ENCODE assay signal across 9 cellular contexts in genomic region chr14:70955543-70956480, GRCh38. TPM values are rescaled to one million over a fixed set of nuclear protein-coding genes. Genes with fewer than 3 reads are reported as not detected.
DNase-seq lines count a peak whose midpoint lies in the region; ATAC-seq lines count a peak whose summit lies in the region.
"Had no signal": no experiment of that assay in that cellular context is flagged by ENCODE, and none has a peak within 500 bp of the region (broad histone marks: within the 10 kb centered on the region; RNA-seq: fewer than 3 reads in every experiment).

No MANE protein-coding gene starts in this region.

- no peak overlapping the region for H3K27ac Mint-ChIP-seq in activated naive CD8-positive, alpha-beta T cell treated with anti-CD3 and anti-CD28 coated beads, Interleukin-2, amount 10 ng/mL, durations not matched to agents 7 days and 5 days
- H3K27ac Mint-ChIP-seq: dendritic cell treated with granulocyte-macrophage colony-stimulating factor and Interleukin-4, amounts not matched to agents 40 ng/mL and 50 ng/mL, for 4 days had no signal

- peak; percentile 19 for DNase-seq in activated CD8-positive, alpha-beta memory T cell treated with anti-CD3 and anti-CD28 coated beads, Interleukin-2, amount 50 U/mL, for 1 hour (ENCODE audit: extremely low read depth)
- no peak for DNase-seq in activated CD8-positive, alpha-beta memory T cell treated with anti-CD3 and anti-CD28 coated beads for 24 hours
- DNase-seq in NOMO-1 (lab: John Stamatoyannopoulos, UW; ENCODE audit: unreplicated experiment in 2 of 2) (peak; percentile 24 to 50), kidney tubule cell (ENCODE audit: low spot score) (peak; percentile 23), NCI-H510A treated with DMSO at 0.1 percent for 48 hours (lab: John Stamatoyannopoulos, UW) (no peak)
- no peak for DNase-seq in activated naive CD8-positive, alpha-beta T cell treated with anti-CD3 and anti-CD28 coated beads, Interleukin-2, amount 10 ng/mL, durations not matched to agents 7 days and 5 days

- peaks cover 16% of the 10 kb centered on the region for H3K4me1 Mint-ChIP-seq in activated naive CD8-positive, alpha-beta T cell treated with anti-CD3 and anti-CD28 coated beads, Interleukin-2, amount 10 ng/mL, durations not matched to agents 7 days and 5 days

- H3K36me3 Mint-ChIP-seq in activated naive CD8-positive, alpha-beta T cell treated with anti-CD3 and anti-CD28 coated beads, Interleukin-2, amount 10 ng/mL, durations not matched to agents 7 days and 5 days: peaks cover 23% of the 10 kb centered on the region

- H3K4me3 Mint-ChIP-seq in activated naive CD8-positive, alpha-beta T cell treated with anti-CD3 and anti-CD28 coated beads, Interleukin-2, amount 10 ng/mL, durations not matched to agents 7 days and 5 days: no peak overlapping the region
- H3K4me3 Mint-ChIP-seq: dendritic cell treated with granulocyte-macrophage colony-stimulating factor and Interleukin-4, amounts not matched to agents 40 ng/mL and 50 ng/mL, for 4 days had no signal

- peak; percentile 67 for ATAC-seq in activated naive CD8-positive, alpha-beta T cell treated with anti-CD3 and anti-CD28 coated beads, Interleukin-2, amount 10 ng/mL, durations not matched to agents 7 days and 5 days (ENCODE audit: low read depth)
- ATAC-seq in GM18870 (IDR thresholded peaks at IDR 0.05; ENCODE audit: unreplicated experiment) (no peak), GM19397 (IDR thresholded peaks at IDR 0.05; ENCODE audit: unreplicated experiment) (no peak)

- POLR2A ChIA-PET in activated naive CD8-positive, alpha-beta T cell treated with anti-CD3 and anti-CD28 coated beads, Interleukin-2, amount 10 ng/mL, durations not matched to agents 7 days and 5 days (lab: Charles Lee): interaction anchor here (1.3 to 4.6 kb wide), 4 partner anchors 47 to 138 kb away, joined by 3 to 26 read pairs (median 4); partner anchors contain the start of gene PCNX1

- H3K27me3 Mint-ChIP-seq in activated naive CD8-positive, alpha-beta T cell treated with anti-CD3 and anti-CD28 coated beads, Interleukin-2, amount 10 ng/mL, durations not matched to agents 7 days and 5 days: no peaks in the 10 kb centered on the region
- H3K27me3 Mint-ChIP-seq: dendritic cell treated with granulocyte-macrophage colony-stimulating factor and Interleukin-4, amounts not matched to agents 40 ng/mL and 50 ng/mL, for 4 days had no signal

- no peaks in the 10 kb centered on the region for H3K9me3 Mint-ChIP-seq in activated naive CD8-positive, alpha-beta T cell treated with anti-CD3 and anti-CD28 coated beads, Interleukin-2, amount 10 ng/mL, durations not matched to agents 7 days and 5 days
- H3K9me3 Mint-ChIP-seq: dendritic cell treated with granulocyte-macrophage colony-stimulating factor and Interleukin-4, amounts not matched to agents 40 ng/mL and 50 ng/mL, for 4 days had no signal

RNA-seq across cellular contexts. Expression of gene PCNX1, which starts 48.6 kb away (rescaled TPM):
- 10 to 100 TPM; 80.0 to 93.0 TPM for total RNA-seq in activated naive CD8-positive, alpha-beta T cell treated with anti-CD3 and anti-CD28 coated beads, Interleukin-2, amount 10 ng/mL, durations not matched to agents 7 days and 5 days

Comparison
In these comparisons a context has a peak if more than half of its experiments do, and no peak if none do; other contexts are left out.
1. DNase-seq: peak in activated CD8-positive, alpha-beta memory T cell treated with anti-CD3 and anti-CD28 coated beads, Interleukin-2, amount 50 U/mL, for 1 hour (single experiment), NOMO-1 (2 of 2) and kidney tubule cell (single experiment); none in activated CD8-positive, alpha-beta memory T cell treated with anti-CD3 and anti-CD28 coated beads for 24 hours (single experiment), activated naive CD8-positive, alpha-beta T cell treated with anti-CD3 and anti-CD28 coated beads, Interleukin-2, amount 10 ng/mL, durations not matched to agents 7 days and 5 days (single experiment) and NCI-H510A treated with DMSO at 0.1 percent for 48 hours (single experiment).